Comparison of ENCODE assay signal across 16 cellular contexts in genomic region chr17:6082335-6082734, GRCh38. TPM values are rescaled to one million over a fixed set of nuclear protein-coding genes. Genes with fewer than 3 reads are reported as not detected.
A peak's percentile ranks its signal among the peaks of the same experiment; 100 is the strongest.
DNase-seq lines count a peak whose midpoint lies in the region; ATAC-seq, FAIRE-seq and TF ChIP-seq lines count a peak whose summit lies in the region.
"Had no signal": no experiment of that assay in that cellular context is flagged by ENCODE, and none has a peak within 500 bp of the region (broad histone marks: within the 10 kb centered on the region; RNA-seq: fewer than 3 reads in every experiment).

No MANE protein-coding gene starts in this region.

- peaks cover 0 to 8% of the 10 kb centered on the region in 2 experiments for H4K20me1 ChIP-seq in H1 (replicated peaks in 1 of 2; ENCODE audit: control insufficient read depth in 1 of 2, insufficient read depth in 2 of 2, low read length in 2 of 2)
- peaks cover 27% of the 10 kb centered on the region for H4K20me1 ChIP-seq in neural progenitor cell (ENCODE audit: low read depth)

- H2BK20ac ChIP-seq in H1 (ENCODE audit: low read length): no peak overlapping the region

- TF ChIP-seq RAD21 in H1 (IDR thresholded peaks at IDR 0.05 in 1 of 2, conservative IDR thresholded peaks at IDR 0.05 in 1 of 2; ENCODE audit: low read depth in 2 of 2, low read length in 2 of 2): no peak

- TF ChIP-seq CTCF in HEK293 (tag by site-specific recombination; IDR thresholded peaks at IDR 0.05) (no peak), H1 (IDR thresholded peaks at IDR 0.05; ENCODE audit: control extremely low read depth in 1 of 3, insufficient read depth in 1 of 3, low read depth in 1 of 3, low read length in 3 of 3) (no peak), neural progenitor cell (IDR thresholded peaks at IDR 0.05) (no peak)

- H3K23ac ChIP-seq in H1 (ENCODE audit: insufficient read length): no peak overlapping the region

- H3K27me3 ChIP-seq in H1 (replicated peaks in 1 of 4; ENCODE audit: control insufficient read depth in 3 of 4, extremely low read depth in 1 of 4, insufficient read depth in 3 of 4, low read length in 3 of 4) (no peaks in the 10 kb centered on the region), neural progenitor cell (no peaks in the 10 kb centered on the region)

- peaks cover 58% of the 10 kb centered on the region for H3K4me1 Mint-ChIP-seq in neural progenitor cell
- H3K4me1 Mint-ChIP-seq: CD4-positive, CD25-positive, alpha-beta regulatory T cell had no signal

- intact Hi-C loops in head of caudate nucleus (cut with DNase I): no loop called here

- no peak overlapping the region for H3K56ac ChIP-seq in H1 (replicated peaks; ENCODE audit: insufficient read length, low read depth, low read length)

- peak overlapping the region; percentile 52 for H2BK5ac ChIP-seq in H1 (ENCODE audit: low read depth, low read length)

- H4K5ac ChIP-seq in H1 (ENCODE audit: insufficient read length, low read depth, low read length): no peak overlapping the region

- POLR2A ChIA-PET in HEK293 (lab: Yijun Ruan, JAX) (no interaction called here), H1 (lab: Charles Lee; ENCODE audit: partially characterized antibody) (interaction anchor here (1.0 to 1.5 kb wide), 2 partner anchors 10 to 11 kb away, joined by 3 to 5 read pairs; no protein-coding TSS in a partner anchor)

- H3K79me1 ChIP-seq in H1 (ENCODE audit: low read depth, low read length): peaks cover 3% of the 10 kb centered on the region

- no peak overlapping the region for H2AK5ac ChIP-seq in H1 (ENCODE audit: low read depth, low read length)

- H3K23me2 ChIP-seq in H1 (ENCODE audit: low read depth, low read length): no peaks in the 10 kb centered on the region

- no peak overlapping the region for H3K4me3 ChIP-seq in HEK293 (ENCODE audit: low read depth, low read length)
- no peak overlapping the region for H3K4me3 ChIP-seq in H1 (ENCODE audit: extremely low read depth in 1 of 4, insufficient read depth in 2 of 4, low read depth in 3 of 4, low read length in 4 of 4)
- H3K4me3 ChIP-seq in neural progenitor cell: no peak overlapping the region
- H3K4me3 ChIP-seq: BLaER1 treated with 17β-estradiol and CSF1 and Interleukin-3, amounts not matched to agents 10 nM and 100 nM had no signal

- CTCF ChIA-PET in HEK293 (lab: Yijun Ruan, JAX) (interaction anchor here (0.7 kb wide), 2 partner anchors 11 to 482 kb away, joined by 3 read pairs; no protein-coding TSS in a partner anchor), H1 (lab: Charles Lee; ENCODE audit: partially characterized antibody) (interaction anchor here (0.6 to 1.7 kb wide), 5 partner anchors 11 to 975 kb away, joined by 3 to 7 read pairs (median 6); no protein-coding TSS in a partner anchor)

- DNase-seq in H1 (ENCODE audit: low read depth in 1 of 2, low spot score in 2 of 2): no peak
- no peak for DNase-seq in neural progenitor cell (ENCODE audit: low spot score)
- DNase-seq in NCI-H1105 treated with DMSO at 0.1 percent for 48 hours (lab: John Stamatoyannopoulos, UW): no peak
- DNase-seq in head of caudate nucleus: no peak
- DNase-seq in OCI-M2 (lab: John Stamatoyannopoulos, UW; ENCODE audit: unreplicated experiment): no peak
- DNase-seq: ACHN; CD4-positive, CD25-positive, alpha-beta regulatory T cell; DMS53; GF-D8; IMR-90 had no signal

- H3K9ac ChIP-seq in H1 (replicated peaks in 1 of 4; ENCODE audit: extremely low read depth in 1 of 4, low read depth in 3 of 4, low read length in 3 of 4): no peak overlapping the region
- H3K9ac ChIP-seq in neural progenitor cell: no peak overlapping the region
- H3K9ac ChIP-seq: BLaER1 treated with 17β-estradiol and CSF1 and Interleukin-3, amounts not matched to agents 10 nM and 100 nM had no signal

- H3K79me2 ChIP-seq in H1 (ENCODE audit: control insufficient read depth in 1 of 2, insufficient read depth in 2 of 2, low read length in 2 of 2) (peaks cover 0 to 16% of the 10 kb centered on the region in 2 experiments; a peak in 1 of 4 replicates), neural progenitor cell (ENCODE audit: low read depth) (peaks cover 12% of the 10 kb centered on the region)

- 88% methylated on average over 8 of the region's 8 CpGs; no CpG with 5 or more reads in 1 of the 2 experiments for WGBS in H1 (ENCODE audit: extremely low coverage in 1 of 2, insufficient coverage in 1 of 2, insufficient read length in 1 of 2, insufficient replicate concordance in 2 of 2, low coverage in 1 of 2, low lambda C conversion rate in 2 of 2, missing lambda C conversion rate in 1 of 2), 2 experiments

- H3K9me3 Mint-ChIP-seq in neural progenitor cell: no peaks in the 10 kb centered on the region
- H3K9me3 Mint-ChIP-seq: CD4-positive, CD25-positive, alpha-beta regulatory T cell had no signal

- H3K14ac ChIP-seq in H1 (ENCODE audit: insufficient read length): no peak overlapping the region

- no peak overlapping the region for H4K91ac ChIP-seq in H1 (replicated peaks; ENCODE audit: insufficient read length, low read length)

- no peaks in the 10 kb centered on the region for H3K9me3 ChIP-seq in HEK293 (ENCODE audit: control insufficient read depth, insufficient read depth, low read depth, low read length)
- H3K9me3 ChIP-seq in H1 (ENCODE audit: insufficient read depth in 2 of 2, low read depth in 1 of 2, low read length in 1 of 2): no peaks in the 10 kb centered on the region
- no peaks in the 10 kb centered on the region for H3K9me3 ChIP-seq in neural progenitor cell (ENCODE audit: low read depth)
- H3K9me3 ChIP-seq: BLaER1 treated with 17β-estradiol and CSF1 and Interleukin-3, amounts not matched to agents 10 nM and 100 nM had no signal

- H2BK12ac ChIP-seq in H1 (ENCODE audit: low read depth, low read length): no peak overlapping the region

- no peak overlapping the region for H2AFZ ChIP-seq in H1 (ENCODE audit: low read length)
- H2AFZ ChIP-seq in neural progenitor cell (replicated peaks): no peak overlapping the region

- no peak overlapping the region for H2BK120ac ChIP-seq in H1 (replicated peaks; ENCODE audit: low read depth, low read length)

- TF ChIP-seq POLR2A in H1 (IDR thresholded peaks at IDR 0.05; ENCODE audit: control extremely low read depth in 1 of 2, low read depth in 2 of 2, low read length in 2 of 2): no peak

- H3K4ac ChIP-seq in H1 (replicated peaks; ENCODE audit: insufficient read length, low read depth, low read length): no peak overlapping the region

- no peak for TF ChIP-seq EP300 in H1 (IDR thresholded peaks at IDR 0.05; ENCODE audit: borderline replicate concordance in 1 of 2, low read depth in 2 of 2, low read length in 2 of 2)

- H4K8ac ChIP-seq in H1 (ENCODE audit: extremely low read depth, insufficient read depth, low read length): no peak overlapping the region; the same call in 1 of the 2 replicates

- H3K36me3 Mint-ChIP-seq in neural progenitor cell: peaks cover 8% of the 10 kb centered on the region
- H3K36me3 Mint-ChIP-seq: CD4-positive, CD25-positive, alpha-beta regulatory T cell had no signal

- peak overlapping the region; percentile 91 for H3K27ac Mint-ChIP-seq in neural progenitor cell
- H3K27ac Mint-ChIP-seq: CD4-positive, CD25-positive, alpha-beta regulatory T cell had no signal

- H3K36me3 ChIP-seq in HEK293 (ENCODE audit: control insufficient read depth in 2 of 2, insufficient read depth in 1 of 2, low read length in 2 of 2): peaks cover 0 to 13% of the 10 kb centered on the region in 2 experiments; a peak in 2 of 3 replicates
- peaks cover 0 to 9% (median 2%) of the 10 kb centered on the region in 4 experiments; a peak in 1 of 8 replicates for H3K36me3 ChIP-seq in H1 (ENCODE audit: control insufficient read depth in 2 of 4, insufficient read depth in 4 of 4, low read length in 3 of 4)
- no peaks in the 10 kb centered on the region for H3K36me3 ChIP-seq in neural progenitor cell
- H3K36me3 ChIP-seq: BLaER1 treated with 17β-estradiol and CSF1 and Interleukin-3, amounts not matched to agents 10 nM and 100 nM had no signal

- no peak overlapping the region for H2BK15ac ChIP-seq in H1 (ENCODE audit: low read length)

- peaks cover 10% of the 10 kb centered on the region for H3K27me3 Mint-ChIP-seq in neural progenitor cell (ENCODE audit: insufficient read depth, low read depth)

- H3F3A ChIP-seq in neural progenitor cell (ENCODE audit: low read depth): peaks cover 50% of the 10 kb centered on the region

- ATAC-seq in HG02588 (IDR thresholded peaks at IDR 0.05; ENCODE audit: unreplicated experiment): no peak
- ATAC-seq: HCT116 had no signal

- H3K27ac ChIP-seq in HEK293 (ENCODE audit: extremely low read depth, low read depth, low read length) (no peak overlapping the region), H1 (ENCODE audit: low read depth, low read length) (no peak overlapping the region), neural progenitor cell (no peak overlapping the region)
- H3K27ac ChIP-seq: BLaER1 treated with 17β-estradiol and CSF1 and Interleukin-3, amounts not matched to agents 10 nM and 100 nM had no signal

- H3K18ac ChIP-seq in H1 (ENCODE audit: extremely low read depth, low read length): no peak overlapping the region

- H3K4me1 ChIP-seq in HEK293 (ENCODE audit: control insufficient read depth, insufficient read depth, low read length) (no peaks in the 10 kb centered on the region), H1 (replicated peaks in 1 of 4; ENCODE audit: control insufficient read depth in 3 of 4, insufficient read depth in 4 of 4, low read length in 3 of 4) (peaks cover 0 to 9% (median 5%) of the 10 kb centered on the region in 4 experiments; a peak in 4 of 7 replicates), neural progenitor cell (peaks cover 45% of the 10 kb centered on the region)

- FAIRE-seq in H1 (lab: Jason Lieb, UNC): no peak
- FAIRE-seq: GM19239 had no signal

- peak overlapping the region; percentile 58 for H3K4me3 Mint-ChIP-seq in neural progenitor cell
- H3K4me3 Mint-ChIP-seq: CD4-positive, CD25-positive, alpha-beta regulatory T cell had no signal

- no peak overlapping the region for H3K4me2 ChIP-seq in H1 (ENCODE audit: insufficient read depth in 1 of 2, low read depth in 2 of 2, low read length in 2 of 2)
- H3K4me2 ChIP-seq in neural progenitor cell: no peak overlapping the region
- H3K4me2 ChIP-seq: BLaER1 treated with 17β-estradiol and CSF1 and Interleukin-3, amounts not matched to agents 10 nM and 100 nM had no signal

TF ChIP-seq in HEK293, 187 proteins besides CTCF, POLR2A, EP300 and RAD21 (continues in another document):
- no peak for TF ChIP-seq ZNF747 (tag by site-specific recombination; IDR thresholded peaks at IDR 0.05)

TF ChIP-seq in H1, 55 proteins besides CTCF, POLR2A, EP300 and RAD21 (continues in another document):
- TF ChIP-seq GABPA (IDR thresholded peaks at IDR 0.05; ENCODE audit: borderline replicate concordance, insufficient read depth, low read length): no peak

RNA-seq across cellular contexts. Expression of gene WSCD1, which starts 12.2 kb away (rescaled TPM):
- total RNA-seq in H1 (2021; fragmentation: NEBNext Ultra II Directional; extraction: Animal tissue kit (Norgen Biotek cat#: 25700)): 39.0 and 47.4 TPM in 2 replicates
- 21.9 and 26.6 TPM in 2 replicates for polyA plus RNA-seq in H1 (2011; rRNA removed)
- 20.6 TPM for polyA plus RNA-seq in H1 (2011; cell fraction: cytosol; rRNA removed)
- polyA plus RNA-seq in H1 (2011; cell fraction: nucleus; rRNA removed): 31.5 TPM
- 18.6 to 27.6 TPM (median 23.2 TPM) in 4 replicates for polyA plus RNA-seq in H1 (2012, experiment 1 of 2)
- 18.5 TPM for polyA plus RNA-seq in H1 (2012, experiment 2 of 2)
- polyA plus RNA-seq in H1 (2013, experiment 1 of 2): 17.1 TPM
- 18.2 TPM for polyA plus RNA-seq in H1 (2013, experiment 2 of 2)
- polyA minus RNA-seq in H1 (2011; rRNA and poly(A)+ RNA removed): 31.8 and 32.3 TPM in 2 replicates
- 32.1 TPM for polyA minus RNA-seq in H1 (2011; cell fraction: cytosol; rRNA and poly(A)+ RNA removed)
- polyA minus RNA-seq in H1 (2011; cell fraction: nucleus; rRNA and poly(A)+ RNA removed): 18.6 TPM
- 20.2 and 41.3 TPM in 2 replicates for total RNA-seq in neural progenitor cell (ENCODE audit: low replicate concordance)
- total RNA-seq: CD4-positive, CD25-positive, alpha-beta regulatory T cell; HT-29; IMR-90 had no signal
- polyA plus RNA-seq: CD4-positive, CD25-positive, alpha-beta regulatory T cell had no signal
